27 cellular contexts compared by ENCODE assay signal in the genomic region with DNA sequence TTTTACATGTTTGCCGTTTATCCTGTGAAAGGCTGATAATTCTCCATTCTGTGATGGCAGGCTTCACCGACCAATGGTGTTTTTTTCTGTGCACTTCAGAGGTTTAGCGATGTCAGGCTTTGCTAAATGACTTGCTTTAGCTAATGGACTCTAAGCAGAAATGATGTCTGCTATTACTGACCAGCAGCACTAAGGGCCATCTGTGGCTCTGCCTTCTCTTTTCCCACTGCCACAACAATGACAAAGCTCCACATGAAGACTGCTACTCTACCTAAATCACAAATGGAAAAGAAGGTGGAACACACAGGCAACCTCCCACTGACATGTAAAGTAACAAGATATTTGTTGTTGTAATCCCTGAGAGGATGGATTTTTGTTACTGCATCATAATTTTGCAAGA.
"Had no signal": no experiment of that assay in that cellular context is flagged by ENCODE, and none has a peak within 500 bp of the region (broad histone marks: within the 10 kb centered on the region; RNA-seq: fewer than 3 reads in every experiment).

No MANE protein-coding gene starts in this region.

- DNase-seq: activated B cell treated with CpG ODN at 0.5 μM for 24 hours; activated CD4-positive, alpha-beta T cell treated with anti-CD3 and anti-CD28 coated beads for 48 hours; activated CD4-positive, alpha-beta T cell treated with anti-CD3 and anti-CD28 coated beads, Interleukin-2, amount 50 U/mL, for 1 hour; activated CD4-positive, alpha-beta T cell treated with anti-CD3 and anti-CD28 coated beads, Interleukin-2, amount 50 U/mL, for 48 hours; activated CD8-positive, alpha-beta memory T cell treated with anti-CD3 and anti-CD28 coated beads for 24 hours; activated CD8-positive, alpha-beta T cell treated with anti-CD3 and anti-CD28 coated beads for 36 hours; activated effector memory CD4-positive, alpha-beta T cell treated with Interleukin-2 at 50 U/mL for 16 hours; activated gamma-delta T cell treated with Interleukin-2 at 50 U/mL for 16 hours; activated naive CD4-positive, alpha-beta T cell treated with anti-CD3 and anti-CD28 coated beads, Interleukin-2, amount 50 U/mL, for 16 hours; activated naive CD4-positive, alpha-beta T cell treated with Interleukin-2 at 50 U/mL for 16 hours; activated T-cell treated with anti-CD3 and anti-CD28 coated beads, Interleukin-2, amount 50 U/mL, for 4 hours; amniotic stem cell; anterior cingulate cortex; brain microvascular endothelial cell; dorsolateral prefrontal cortex; effector memory CD4-positive, alpha-beta T cell; endodermal cell; foreskin fibroblast; heart left ventricle; T-helper 2 cell had no signal

- H3K27me3 Mint-ChIP-seq: activated CD8-positive, alpha-beta T cell treated with anti-CD3 and anti-CD28 coated beads for 36 hours; activated naive CD8-positive, alpha-beta T cell; dendritic cell treated with granulocyte-macrophage colony-stimulating factor and Interleukin-4, amounts not matched to agents 40 ng/mL and 50 ng/mL, for 4 days had no signal

- H3K36me3 ChIP-seq: brain microvascular endothelial cell, heart left ventricle had no signal

- H3K27me3 ChIP-seq: brain microvascular endothelial cell, dorsolateral prefrontal cortex, heart left ventricle had no signal

- H3K36me3 Mint-ChIP-seq: activated naive CD8-positive, alpha-beta T cell had no signal

- H3K27ac ChIP-seq: brain microvascular endothelial cell, coronary artery, dorsolateral prefrontal cortex, heart left ventricle had no signal

- H3K4me3 Mint-ChIP-seq: activated B cell treated with CpG ODN at 0.5 μM for 24 hours; activated CD8-positive, alpha-beta T cell treated with anti-CD3 and anti-CD28 coated beads for 36 hours; activated naive CD8-positive, alpha-beta T cell; activated T-cell treated with anti-CD3 and anti-CD28 coated beads, Interleukin-2, amount 50 U/mL, for 4 hours; activated T-helper 17 cell treated with anti-CD3 and anti-CD28 coated beads, Interleukin-2, amount 50 U/mL, for 72 hours; central memory CD8-positive, alpha-beta T cell; dendritic cell treated with granulocyte-macrophage colony-stimulating factor and Interleukin-4, amounts not matched to agents 40 ng/mL and 50 ng/mL, for 4 days; endodermal cell had no signal

- ATAC-seq: activated CD4-positive, CD25-positive, alpha-beta regulatory T cell treated with anti-CD3 and anti-CD28 coated beads, Interleukin-2, amount 50 U/mL, for 24 hours; activated CD8-positive, alpha-beta T cell treated with anti-CD3 and anti-CD28 coated beads for 36 hours; activated T-cell treated with anti-CD3 and anti-CD28 coated beads, Interleukin-2, amount 50 U/mL, for 4 hours; activated T-helper 17 cell treated with anti-CD3 and anti-CD28 coated beads, Interleukin-2, amount 50 U/mL, for 72 hours; esophagus mucosa; heart left ventricle had no signal

- H3K4me3 ChIP-seq: coronary artery, dorsolateral prefrontal cortex, heart left ventricle had no signal

- H3K9me3 Mint-ChIP-seq: activated B cell treated with CpG ODN at 0.5 μM for 24 hours; activated CD8-positive, alpha-beta T cell treated with anti-CD3 and anti-CD28 coated beads for 36 hours; activated T-cell treated with anti-CD3 and anti-CD28 coated beads, Interleukin-2, amount 50 U/mL, for 4 hours; activated T-helper 17 cell treated with anti-CD3 and anti-CD28 coated beads, Interleukin-2, amount 50 U/mL, for 72 hours; central memory CD8-positive, alpha-beta T cell had no signal

- H3K27ac Mint-ChIP-seq: activated B cell treated with CpG ODN at 0.5 μM for 24 hours; activated CD8-positive, alpha-beta T cell treated with anti-CD3 and anti-CD28 coated beads for 36 hours; activated naive CD8-positive, alpha-beta T cell; activated T-helper 17 cell treated with anti-CD3 and anti-CD28 coated beads, Interleukin-2, amount 50 U/mL, for 72 hours; dendritic cell treated with granulocyte-macrophage colony-stimulating factor and Interleukin-4, amounts not matched to agents 40 ng/mL and 50 ng/mL, for 4 days; endodermal cell had no signal

- H3K4me1 ChIP-seq: heart left ventricle had no signal

- H3K9me3 ChIP-seq: heart left ventricle had no signal

- H3K4me1 Mint-ChIP-seq: activated B cell treated with CpG ODN at 0.5 μM for 24 hours; activated T-helper 17 cell treated with anti-CD3 and anti-CD28 coated beads, Interleukin-2, amount 50 U/mL, for 72 hours; central memory CD8-positive, alpha-beta T cell; endodermal cell had no signal
